8 cellular contexts compared by ENCODE assay signal in genomic region chr4:179823342-179823741, GRCh38.
"Had no signal": no experiment of that assay in that cellular context is flagged by ENCODE, and none has a peak within 500 bp of the region (broad histone marks: within the 10 kb centered on the region; RNA-seq: fewer than 3 reads in every experiment).

No MANE protein-coding gene starts in this region.

- ATAC-seq: GM12878 had no signal

- DNase-seq: GDM1, GF-D8 had no signal

- FAIRE-seq: G401.6, GM12878, GM12891, GM12892, GM18507, GM19239 had no signal

- H3K4me3 ChIP-seq: GM12878 had no signal
